8 cellular contexts compared by ENCODE assay signal in genomic region chrX:47482512-47483309, GRCh38. TPM values are rescaled to one million over a fixed set of nuclear protein-coding genes. Genes with fewer than 3 reads are reported as not detected.
DNase-seq lines count a peak whose midpoint lies in the region; ATAC-seq and TF ChIP-seq lines count a peak whose summit lies in the region.

Gene ZNF41 (minus strand): TSS chrX:47483222. CDS start chrX:47467481, 15,741 bp downstream.

- ATAC-seq in GM18502 (IDR thresholded peaks at IDR 0.05; ENCODE audit: poor library complexity, unreplicated experiment), result peak; percentile 89
- peak; percentile 93 for ATAC-seq in HG02938 (IDR thresholded peaks at IDR 0.05; ENCODE audit: unreplicated experiment)
- ATAC-seq in T-helper 17 cell, result peak; percentile 85
- ATAC-seq in right cardiac atrium, result peak; percentile 93 to 96

- no peaks in the 10 kb centered on the region for H3K27me3 Mint-ChIP-seq in T-helper 17 cell

- no peaks in the 10 kb centered on the region for H3K9me3 ChIP-seq in T-helper 17 cell (ENCODE audit: control insufficient read depth, low read length, poor library complexity, severe bottlenecking)
- no peaks in the 10 kb centered on the region for H3K9me3 ChIP-seq in right cardiac atrium (ENCODE audit: control insufficient read depth, low read length)
- no peaks in the 10 kb centered on the region for H3K9me3 ChIP-seq in uterus

- peak within 1 kb of the TSS; percentile 90 for H3K4me3 ChIP-seq in right cardiac atrium (ENCODE audit: low read length)
- H3K4me3 ChIP-seq in uterus, result peak within 1 kb of the TSS; percentile 57

- H3K27ac ChIP-seq in angular gyrus (ENCODE audit: low read depth, low read length), result peak within 1 kb of the TSS; percentile 55
- peak within 1 kb of the TSS; percentile 97 for H3K27ac ChIP-seq in right cardiac atrium (ENCODE audit: low read length)
- peak within 1 kb of the TSS; percentile 92 to 94 for H3K27ac ChIP-seq in uterus

- H3K4me1 Mint-ChIP-seq in T-helper 17 cell, result peaks cover 18% of the 10 kb centered on the region

- peak; percentile 75 for DNase-seq in NCI-H1694 treated with DMSO at 0.1 percent for 48 hours (lab: John Stamatoyannopoulos, UW)
- peak; percentile 57 to 69 (median 58) for DNase-seq in T-helper 17 cell
- peak; percentile 71 to 86 (median 86) for DNase-seq in right cardiac atrium
- DNase-seq in putamen (ENCODE audit: low spot score), result peak; percentile 72
- peak; percentile 68 to 70 for DNase-seq in uterus

- H3K4me1 ChIP-seq in right cardiac atrium (ENCODE audit: control insufficient read depth, insufficient read depth, low read length) (peaks cover 5% of the 10 kb centered on the region), uterus (no peaks in the 10 kb centered on the region)

- H3K27ac Mint-ChIP-seq in T-helper 17 cell, result peak within 1 kb of the TSS; percentile 93

- no peak for TF ChIP-seq CTCF in uterus (IDR thresholded peaks at IDR 0.05)

- H3K4me3 Mint-ChIP-seq in T-helper 17 cell, result peak within 1 kb of the TSS; percentile 92

- TF ChIP-seq POLR2A in uterus (IDR thresholded peaks at IDR 0.05), result peak; percentile 42 to 47

- intact Hi-C loops in right cardiac atrium (cut with DNase I) (no loop called here), uterus (cut with DNase I; ENCODE audit: low total_unique reads) (no loop called here)

- no peaks in the 10 kb centered on the region for H3K36me3 ChIP-seq in uterus

- H3K36me3 Mint-ChIP-seq in T-helper 17 cell (ENCODE audit: low read depth), result no peaks in the 10 kb centered on the region

- H3K27me3 ChIP-seq in right cardiac atrium (ENCODE audit: control insufficient read depth, insufficient read depth) (no peaks in the 10 kb centered on the region), uterus (peaks cover 0 to 5% of the 10 kb centered on the region in 2 donors)

- under 1% methylated on average over 73 of the region's 77 CpGs for WGBS in right cardiac atrium

RNA-seq across cellular contexts. Expression of gene ZNF41, which starts in this region (rescaled TPM):
- total RNA-seq in T-helper 17 cell, result 1 to 10 TPM; 8.4 to 8.6 TPM
- 10 to 100 TPM; 13.6 to 15.0 (median 14.4) TPM for total RNA-seq in right cardiac atrium
- polyA plus RNA-seq in right cardiac atrium, result 4.6 TPM
- total RNA-seq in uterus, result 10 to 100 TPM in 3 of 4 donors, 1 to 10 TPM in 1; 4.9 to 14.7 (median 11.5) TPM

Comparison
In these comparisons a context has a peak if more than half of its experiments do, and no peak if none do; other contexts are left out.
1. Peak in every context shown above with its lines: DNase-seq, ATAC-seq, H3K4me3 ChIP-seq and H3K27ac ChIP-seq.